28 cellular contexts compared by ENCODE assay signal in the genomic region with DNA sequence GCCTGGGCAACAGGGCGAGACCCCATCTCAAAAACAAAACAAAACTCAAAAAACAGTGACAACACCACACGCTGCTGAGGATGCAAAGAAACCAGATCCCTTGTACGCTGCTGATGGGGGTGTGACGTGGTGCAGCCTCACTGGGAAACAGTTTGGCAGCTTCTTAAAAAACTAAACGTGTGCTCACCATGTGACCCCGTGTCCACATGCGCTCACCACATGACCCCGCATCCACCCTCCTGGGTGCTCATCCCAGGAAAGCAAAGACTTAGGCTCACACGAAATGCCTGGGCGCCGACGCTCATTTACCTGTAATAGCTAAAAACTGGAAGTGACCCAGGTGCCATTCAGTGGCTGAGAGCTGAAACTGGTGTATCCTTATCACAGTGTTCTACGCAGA. TPM values are rescaled to one million over a fixed set of nuclear protein-coding genes. Genes with fewer than 3 reads are reported as not detected.
"Had no signal": no experiment of that assay in that cellular context is flagged by ENCODE, and none has a peak within 500 bp of the region (broad histone marks: within the 10 kb centered on the region; RNA-seq: fewer than 3 reads in every experiment).

No MANE protein-coding gene starts in this region.

- H3K4me3 ChIP-seq: adrenal gland, body of pancreas, lung, neural progenitor cell, right lobe of liver, thoracic aorta had no signal

- H3K27ac ChIP-seq: adrenal gland, body of pancreas, foreskin keratinocyte, right lobe of liver, thoracic aorta, VCaP had no signal

- H3K4me1 ChIP-seq: adrenal gland, body of pancreas, foreskin keratinocyte, neural progenitor cell had no signal

- H3K36me3 Mint-ChIP-seq: activated naive CD4-positive, alpha-beta T cell treated with anti-CD3 and anti-CD28 coated beads, Interleukin-2, amount 50 U/mL, for 72 hours; natural killer cell had no signal

- H3K27ac Mint-ChIP-seq: natural killer cell, neural progenitor cell had no signal

- H3K4me2 ChIP-seq: neural progenitor cell had no signal

- H3K9me3 ChIP-seq: adrenal gland, body of pancreas, right lobe of liver, thoracic aorta had no signal

- H3K27me3 ChIP-seq: adrenal gland, body of pancreas, foreskin keratinocyte, neural progenitor cell, right lobe of liver had no signal

- H3K36me3 ChIP-seq: neural progenitor cell had no signal

- ATAC-seq: activated naive CD4-positive, alpha-beta T cell treated with anti-CD3 and anti-CD28 coated beads, Interleukin-2, amount 50 U/mL, for 72 hours; body of pancreas; esophagus mucosa; foreskin keratinocyte; left lobe of liver; natural killer cell; right lobe of liver had no signal

- H3K4me3 Mint-ChIP-seq: activated T-cell treated with anti-CD3 and anti-CD28 coated beads, Interleukin-2, amount 50 U/mL, for 24 hours; natural killer cell; neural progenitor cell; stimulated activated naive CD8-positive, alpha-beta T cell treated with anti-CD3 and anti-CD28 coated beads, Interleukin-15, Interleukin-2, amounts not matched to agents 100 ng/mL and 50 ng/mL, for 24 hours; T-cell had no signal

- H3K4me1 Mint-ChIP-seq: natural killer cell, neural progenitor cell had no signal

- DNase-seq: activated CD4-positive, alpha-beta T cell treated with anti-CD3 and anti-CD28 coated beads for 48 hours; activated CD4-positive, alpha-beta T cell treated with anti-CD3 and anti-CD28 coated beads, Interleukin-2, amount 50 U/mL, for 48 hours; activated CD8-positive, alpha-beta memory T cell treated with anti-CD3 and anti-CD28 coated beads, Interleukin-2, amount 50 U/mL, for 48 hours; activated gamma-delta T cell treated with Interleukin-2 at 50 U/mL for 16 hours; activated T-cell treated with anti-CD3 and anti-CD28 coated beads, Interleukin-2, amount 50 U/mL, for 24 hours; adrenal gland; aorta; body of pancreas; cortex of kidney; foreskin keratinocyte; kidney glomerular epithelial cell; mesendoderm; natural killer cell; posterior cingulate gyrus; right lobe of liver; stimulated activated CD4-positive, alpha-beta T cell treated with anti-CD3 and anti-CD28 coated beads, Interleukin-4, amount 100 ng/mL, for 1 hour; T-cell; trophoblast cell had no signal

- H3K27me3 Mint-ChIP-seq: activated T-cell treated with anti-CD3 and anti-CD28 coated beads, Interleukin-2, amount 50 U/mL, for 24 hours; stimulated activated naive CD8-positive, alpha-beta T cell treated with anti-CD3 and anti-CD28 coated beads, Interleukin-15, Interleukin-2, amounts not matched to agents 100 ng/mL and 50 ng/mL, for 24 hours; T-cell had no signal

- H2AFZ ChIP-seq: neural progenitor cell had no signal

- H3K9me3 Mint-ChIP-seq: activated naive CD4-positive, alpha-beta T cell treated with anti-CD3 and anti-CD28 coated beads, Interleukin-2, amount 50 U/mL, for 72 hours; activated T-cell treated with anti-CD3 and anti-CD28 coated beads, Interleukin-2, amount 50 U/mL, for 24 hours; natural killer cell; neural progenitor cell; stimulated activated naive CD8-positive, alpha-beta T cell treated with anti-CD3 and anti-CD28 coated beads, Interleukin-15, Interleukin-2, amounts not matched to agents 100 ng/mL and 50 ng/mL, for 24 hours; T-cell had no signal

RNA-seq across cellular contexts. Expression of a gene that starts 35.0 kb away (rescaled TPM):
- total RNA-seq: skeletal muscle tissue, subcutaneous adipose tissue, thoracic aorta had no signal
